Comparison of ENCODE assay signal across 12 cellular contexts in the genomic region with DNA sequence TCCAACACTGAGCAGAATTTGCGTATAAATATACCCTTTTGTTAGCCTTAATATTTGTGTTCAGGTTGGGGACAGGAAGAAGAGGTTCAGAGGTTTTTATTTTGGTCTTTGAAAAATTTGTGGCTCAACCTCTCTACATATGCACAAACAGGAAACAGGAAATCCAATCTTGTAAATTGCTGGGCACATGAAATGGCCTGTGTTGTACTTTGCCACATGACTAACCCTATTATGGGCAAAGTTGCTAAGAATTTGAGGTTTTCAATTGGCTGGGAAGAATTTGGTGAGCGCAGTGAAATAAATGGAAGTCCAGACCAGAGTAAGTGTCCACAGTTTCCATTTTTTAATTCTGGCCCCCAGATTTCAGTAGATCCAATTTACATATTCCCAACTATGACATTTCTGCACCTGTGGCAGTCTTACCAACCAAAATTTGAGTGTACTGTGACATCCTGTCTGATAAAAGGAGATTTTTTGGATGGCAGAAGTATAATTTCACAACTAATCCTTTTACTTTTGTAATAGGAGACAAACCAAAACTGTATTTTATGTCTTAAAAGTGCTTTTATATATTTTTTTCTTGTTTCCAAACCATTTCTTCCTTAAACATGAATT.
DNase-seq lines count a peak whose midpoint lies in the region; ATAC-seq and TF ChIP-seq lines count a peak whose summit lies in the region.
"Had no signal": no experiment of that assay in that cellular context is flagged by ENCODE, and none has a peak within 500 bp of the region (broad histone marks: within the 10 kb centered on the region; RNA-seq: fewer than 3 reads in every experiment).

No MANE protein-coding gene starts in this region.

- DNase-seq in activated naive CD4-positive, alpha-beta T cell treated with anti-CD3 and anti-CD28 coated beads, Interleukin-2, amount 10 ng/mL, durations not matched to agents 7 days and 5 days, result no peak
- no peak for DNase-seq in activated naive CD4-positive, alpha-beta T cell treated with Interleukin-2 at 50 U/mL for 16 hours
- DNase-seq in T-helper 2 cell treated with Interferon-gamma antibody and Interleukin-4, amounts not matched to agents 5 μg/mL and 100 μg/mL, for 36 hours (ENCODE audit: low spot score), result no peak
- peak; percentile 13 for DNase-seq in fibroblast of villous mesenchyme (ENCODE audit: low read depth)
- DNase-seq in NCI-H2171 treated with DMSO at 0.1 percent for 48 hours (lab: John Stamatoyannopoulos, UW), result no peak
- DNase-seq in glutamatergic neuron, result no peak
- no peak for DNase-seq in NCI-H1694 (lab: John Stamatoyannopoulos, UW)
- DNase-seq: activated CD8-positive, alpha-beta memory T cell treated with anti-CD3 and anti-CD28 coated beads, Interleukin-2, amount 50 U/mL, for 4 hours; caudate nucleus; KG1; trophoblast cell had no signal

- TF ChIP-seq CTCF in fibroblast of villous mesenchyme (IDR thresholded peaks at IDR 0.05; ENCODE audit: insufficient read depth, low read depth, low read length) (no peak), glutamatergic neuron (IDR thresholded peaks at IDR 0.05; ENCODE audit: partially characterized antibody, unreplicated experiment) (no peak)

- no peak for ATAC-seq in GM21529 (IDR thresholded peaks at IDR 0.05; ENCODE audit: unreplicated experiment)

- H3K9me3 Mint-ChIP-seq in activated naive CD4-positive, alpha-beta T cell treated with anti-CD3 and anti-CD28 coated beads, Interleukin-2, amount 10 ng/mL, durations not matched to agents 7 days and 5 days, result no peaks in the 10 kb centered on the region
- H3K9me3 Mint-ChIP-seq in T-helper 2 cell treated with Interferon-gamma antibody and Interleukin-4, amounts not matched to agents 5 μg/mL and 100 μg/mL, for 36 hours, result no peaks in the 10 kb centered on the region
- H3K9me3 Mint-ChIP-seq in glutamatergic neuron (ENCODE audit: unreplicated experiment), result no peaks in the 10 kb centered on the region

- no peak overlapping the region for H3K4me3 ChIP-seq in fibroblast of villous mesenchyme (ENCODE audit: low read depth, low read length)

- CTCF ChIA-PET in activated naive CD4-positive, alpha-beta T cell treated with anti-CD3 and anti-CD28 coated beads, Interleukin-2, amount 10 ng/mL, durations not matched to agents 7 days and 5 days (lab: Charles Lee), result interaction anchor here (1.6 kb wide), 1 partner anchor 7 kb away, joined by 3 read pairs; no protein-coding TSS in a partner anchor

- no peaks in the 10 kb centered on the region for H3K27me3 Mint-ChIP-seq in activated naive CD4-positive, alpha-beta T cell treated with anti-CD3 and anti-CD28 coated beads, Interleukin-2, amount 10 ng/mL, durations not matched to agents 7 days and 5 days
- H3K27me3 Mint-ChIP-seq in T-helper 2 cell treated with Interferon-gamma antibody and Interleukin-4, amounts not matched to agents 5 μg/mL and 100 μg/mL, for 36 hours (ENCODE audit: low read depth), result no peaks in the 10 kb centered on the region
- H3K27me3 Mint-ChIP-seq in glutamatergic neuron (ENCODE audit: unreplicated experiment), result no peaks in the 10 kb centered on the region

- H3K36me3 Mint-ChIP-seq in activated naive CD4-positive, alpha-beta T cell treated with anti-CD3 and anti-CD28 coated beads, Interleukin-2, amount 10 ng/mL, durations not matched to agents 7 days and 5 days, result peaks cover 72% of the 10 kb centered on the region
- peaks cover 61% of the 10 kb centered on the region for H3K36me3 Mint-ChIP-seq in T-helper 2 cell treated with Interferon-gamma antibody and Interleukin-4, amounts not matched to agents 5 μg/mL and 100 μg/mL, for 36 hours (ENCODE audit: low read depth)
- no peaks in the 10 kb centered on the region for H3K36me3 Mint-ChIP-seq in glutamatergic neuron (ENCODE audit: unreplicated experiment)

- peak overlapping the region; percentile 93 for H3K27ac Mint-ChIP-seq in activated naive CD4-positive, alpha-beta T cell treated with anti-CD3 and anti-CD28 coated beads, Interleukin-2, amount 10 ng/mL, durations not matched to agents 7 days and 5 days
- peak overlapping the region; percentile 75 for H3K27ac Mint-ChIP-seq in T-helper 2 cell treated with Interferon-gamma antibody and Interleukin-4, amounts not matched to agents 5 μg/mL and 100 μg/mL, for 36 hours
- H3K27ac Mint-ChIP-seq in glutamatergic neuron (ENCODE audit: unreplicated experiment), result no peak overlapping the region

- H3K4me3 Mint-ChIP-seq in activated naive CD4-positive, alpha-beta T cell treated with anti-CD3 and anti-CD28 coated beads, Interleukin-2, amount 10 ng/mL, durations not matched to agents 7 days and 5 days, result peak overlapping the region; percentile 17
- peak overlapping the region; percentile 66 for H3K4me3 Mint-ChIP-seq in T-helper 2 cell treated with Interferon-gamma antibody and Interleukin-4, amounts not matched to agents 5 μg/mL and 100 μg/mL, for 36 hours
- no peak overlapping the region for H3K4me3 Mint-ChIP-seq in glutamatergic neuron (ENCODE audit: unreplicated experiment)

- H3K4me1 Mint-ChIP-seq in activated naive CD4-positive, alpha-beta T cell treated with anti-CD3 and anti-CD28 coated beads, Interleukin-2, amount 10 ng/mL, durations not matched to agents 7 days and 5 days, result peaks cover 47% of the 10 kb centered on the region
- peaks cover 38% of the 10 kb centered on the region for H3K4me1 Mint-ChIP-seq in T-helper 2 cell treated with Interferon-gamma antibody and Interleukin-4, amounts not matched to agents 5 μg/mL and 100 μg/mL, for 36 hours (ENCODE audit: low read depth)
- H3K4me1 Mint-ChIP-seq in glutamatergic neuron (ENCODE audit: low read depth, unreplicated experiment), result no peaks in the 10 kb centered on the region
